Comparison of ENCODE assay signal across 8 cellular contexts in genomic region chr15:78944669-78945407, GRCh38. TPM values are rescaled to one million over a fixed set of nuclear protein-coding genes. Genes with fewer than 3 reads are reported as not detected.
A peak's percentile ranks its signal among the peaks of the same experiment; 100 is the strongest.
DNase-seq lines count a peak whose midpoint lies in the region; ATAC-seq lines count a peak whose summit lies in the region.

CTSH (minus strand) TSS chr15:78945046; CDS start chr15:78944981, 65 bp downstream.

- peak; percentile 21 for ATAC-seq in GM19468 (IDR thresholded peaks at IDR 0.05; ENCODE audit: extremely low read depth, unreplicated experiment)

- DNase-seq in CMK (ENCODE audit: low read depth), result peak; percentile 60
- peak in 46 of 76 experiments; percentile 4 to 58 (median 30) for DNase-seq in HUDEP-2 (lab: John Stamatoyannopoulos, UW; ENCODE audit: unreplicated experiment in 76 of 76)
- peak; percentile 58 for DNase-seq in RPMI7951 (ENCODE audit: low read depth)
- DNase-seq in activated gamma-delta T cell treated with Interleukin-2 at 50 U/mL for 16 hours, result peak; percentile 54
- peak; percentile 45 for DNase-seq in globus pallidus (ENCODE audit: low spot score)
- peak in 50 of 56 donors; percentile 12 to 85 (median 46) for DNase-seq in nucleus accumbens (lab: John Stamatoyannopoulos, UW)
- peak; percentile 42 for DNase-seq in superior temporal gyrus (ENCODE audit: extremely low spot score)

RNA-seq across cellular contexts. Expression of gene CTSH, which starts in this region (rescaled TPM):
- total RNA-seq in RPMI7951 (2014; rRNA removed; shearing (Covaris generic)), result 41.1 and 57.9 TPM in 2 replicates

Comparison
In these comparisons a context has a peak if more than half of its experiments do, and no peak if none do; other contexts are left out.
1. Peak in every context shown above with its lines: DNase-seq and ATAC-seq.